ENCODE assay signal across 18 cellular contexts in genomic region chr10:31739759-31740158, GRCh38.
A peak's percentile ranks its signal among the peaks of the same experiment; 100 is the strongest.
DNase-seq lines count a peak whose midpoint lies in the region; ATAC-seq, FAIRE-seq and TF ChIP-seq lines count a peak whose summit lies in the region.
"Had no signal": no experiment of that assay in that cellular context is flagged by ENCODE, and none has a peak within 500 bp of the region (broad histone marks: within the 10 kb centered on the region; RNA-seq: fewer than 3 reads in every experiment).

No MANE protein-coding gene starts in this region.

- in situ Hi-C loops in mammary epithelial cell (cut with MboI; ENCODE audit: low sequenced_read_pairs in 2 of 2): no loop called here

- H3K36me3 Mint-ChIP-seq in MCF 10A (ENCODE audit: insufficient read depth, unreplicated experiment): no peaks in the 10 kb centered on the region

- no peak for FAIRE-seq in GM12892 (lab: Jason Lieb, UNC)
- FAIRE-seq: GM12878 had no signal

- TF ChIP-seq POLR2A in uterus (IDR thresholded peaks at IDR 0.05) (no peak), GM12892 (IDR thresholded peaks at IDR 0.05; ENCODE audit: low read depth, low read length) (no peak)

- H3K9ac ChIP-seq in mammary epithelial cell (ENCODE audit: insufficient read depth, low read length): no peak overlapping the region

- ATAC-seq in left cardiac atrium: peak; percentile 76 to 77
- ATAC-seq in upper lobe of right lung: no peak
- ATAC-seq: GM12878 had no signal

- peak overlapping the region; percentile 13 for H2AFZ ChIP-seq in mammary epithelial cell (ENCODE audit: low read depth, low read length)

- no peaks in the 10 kb centered on the region for H3K79me2 ChIP-seq in mammary epithelial cell (ENCODE audit: insufficient read depth, low read length)

- H4K20me1 ChIP-seq in mammary epithelial cell (ENCODE audit: insufficient read depth, low read length): no peaks in the 10 kb centered on the region

- WGBS in mammary epithelial cell (ENCODE audit: low coverage, missing lambda C conversion rate): 85% methylated on average over 1 of the region's 1 CpG

- H3K27ac ChIP-seq in mammary epithelial cell (ENCODE audit: insufficient read depth, low read depth, low read length): no peak overlapping the region
- H3K27ac ChIP-seq in uterus: peak overlapping the region; percentile 13 to 24
- H3K27ac ChIP-seq in upper lobe of right lung: no peak overlapping the region
- H3K27ac ChIP-seq: tibial artery had no signal

- H3K4me2 ChIP-seq in mammary epithelial cell (ENCODE audit: insufficient read depth, low read depth, low read length): no peak overlapping the region
- H3K4me2 ChIP-seq: smooth muscle cell had no signal

- no peak for DNase-seq in mammary epithelial cell
- DNase-seq in MCF 10A (ENCODE audit: unreplicated experiment): no peak
- DNase-seq in SW 1271 (lab: John Stamatoyannopoulos, UW): peak; percentile 23 to 88
- no peak for DNase-seq in left cardiac atrium
- no peak for DNase-seq in uterus
- no peak for DNase-seq in GM12892 (ENCODE audit: insufficient read length)
- no peak for DNase-seq in NCI-H510A (lab: John Stamatoyannopoulos, UW)
- no peak for DNase-seq in upper lobe of right lung
- DNase-seq: 8988T, foreskin melanocyte, kidney glomerular epithelial cell, NCI-H1105 treated with DMSO at 0.1 percent for 48 hours, NCI-H524 treated with DMSO at 0.1 percent for 48 hours, SHP77, tibial artery had no signal

- BruUV-seq in mammary epithelial cell (replicated peaks; lab: Mats Ljungman, UMichigan): no TSS peak
- no TSS peak for BruUV-seq in MCF 10A (replicated peaks; lab: Mats Ljungman, UMichigan)

- no peak overlapping the region for H3K27ac Mint-ChIP-seq in MCF 10A (ENCODE audit: low read depth, unreplicated experiment)
- H3K27ac Mint-ChIP-seq: activated naive CD8-positive, alpha-beta T cell had no signal

- no peak overlapping the region for H3K4me3 Mint-ChIP-seq in MCF 10A (ENCODE audit: unreplicated experiment)
- H3K4me3 Mint-ChIP-seq: activated naive CD8-positive, alpha-beta T cell had no signal

- H3K36me3 ChIP-seq in mammary epithelial cell (ENCODE audit: insufficient read depth, low read length) (no peaks in the 10 kb centered on the region), uterus (no peaks in the 10 kb centered on the region), upper lobe of right lung (no peaks in the 10 kb centered on the region)
- H3K36me3 ChIP-seq: tibial artery had no signal

- intact Hi-C loops in mammary epithelial cell (cut with micrococcal nuclease): no loop called here
- intact Hi-C loops in MCF 10A (cut with micrococcal nuclease): no loop called here
- intact Hi-C loops in left cardiac atrium (cut with DNase I): no loop called here
- intact Hi-C loops in uterus (cut with DNase I; ENCODE audit: low total_unique reads): no loop called here
- intact Hi-C loops in upper lobe of right lung (cut with DNase I): no loop called here

- H3K4me1 Mint-ChIP-seq in MCF 10A (ENCODE audit: insufficient read depth, unreplicated experiment): peaks cover 7% of the 10 kb centered on the region

- dilution Hi-C loops in mammary epithelial cell (cut with HindIII; ENCODE audit: low sequenced_read_pairs): no loop called here

- CTCF ChIA-PET in mammary epithelial cell (lab: Charles Lee; ENCODE audit: low non-redundant PET) (no interaction called here), MCF 10A (lab: Yijun Ruan, JAX) (no interaction called here)

- no peak overlapping the region for H3K4me3 ChIP-seq in mammary epithelial cell (replicated peaks in 1 of 3; ENCODE audit: insufficient read depth in 1 of 3, low read depth in 2 of 3, low read length in 3 of 3)
- no peak overlapping the region for H3K4me3 ChIP-seq in uterus
- H3K4me3 ChIP-seq in upper lobe of right lung: no peak overlapping the region
- H3K4me3 ChIP-seq: GM12878, smooth muscle cell, tibial artery had no signal

- no peaks in the 10 kb centered on the region for H3K9me3 Mint-ChIP-seq in MCF 10A (ENCODE audit: unreplicated experiment)

- H3K4me1 ChIP-seq in mammary epithelial cell (ENCODE audit: insufficient read depth, low read length): peaks cover under 1% of the 10 kb centered on the region
- no peaks in the 10 kb centered on the region for H3K4me1 ChIP-seq in uterus
- H3K4me1 ChIP-seq in upper lobe of right lung: no peaks in the 10 kb centered on the region
- H3K4me1 ChIP-seq: tibial artery had no signal

- H3K9me3 ChIP-seq in mammary epithelial cell (replicated peaks; ENCODE audit: insufficient read depth, low read length) (no peaks in the 10 kb centered on the region), uterus (no peaks in the 10 kb centered on the region), upper lobe of right lung (no peaks in the 10 kb centered on the region)

- TF ChIP-seq CTCF in mammary epithelial cell (conservative IDR thresholded peaks at IDR 0.05 in 1 of 2, IDR thresholded peaks at IDR 0.05 in 1 of 2; ENCODE audit: extremely low read depth in 1 of 2, insufficient read depth in 1 of 2, low read depth in 1 of 2, low read length in 2 of 2) (no peak), MCF 10A (IDR thresholded peaks at IDR 0.05; ENCODE audit: unreplicated experiment) (no peak), uterus (IDR thresholded peaks at IDR 0.05) (no peak), upper lobe of right lung (IDR thresholded peaks at IDR 0.05) (no peak)

- POLR2A ChIA-PET in MCF 10A (lab: Yijun Ruan, JAX): interaction anchor here (1.0 kb wide), 1 partner anchor 11 kb away, joined by 3 read pairs; no protein-coding TSS in a partner anchor

- no peaks in the 10 kb centered on the region for H3K27me3 Mint-ChIP-seq in MCF 10A (ENCODE audit: insufficient read depth, unreplicated experiment)

- H3K27me3 ChIP-seq in mammary epithelial cell (ENCODE audit: insufficient read depth, low read length): no peaks in the 10 kb centered on the region
- no peaks in the 10 kb centered on the region for H3K27me3 ChIP-seq in uterus
- H3K27me3 ChIP-seq in upper lobe of right lung: no peaks in the 10 kb centered on the region
- H3K27me3 ChIP-seq: tibial artery had no signal

Comparison
In these comparisons a context has a peak if more than half of its experiments do, and no peak if none do; other contexts are left out.
1. DNase-seq: peak in SW 1271 (2 of 2); none in mammary epithelial cell (single experiment), MCF 10A (single experiment), left cardiac atrium (single experiment), uterus (0 of 2), GM12892 (single experiment), NCI-H510A (single experiment) and upper lobe of right lung (single experiment).
2. H3K27ac ChIP-seq: peak in uterus (2 of 2); none in mammary epithelial cell (single experiment) and upper lobe of right lung (single experiment).